In genomic region chr7:70402069-70402468, GRCh38 we compare ENCODE assay signal across 9 cellular contexts.
"Had no signal": no experiment of that assay in that cellular context is flagged by ENCODE, and none has a peak within 500 bp of the region (broad histone marks: within the 10 kb centered on the region; RNA-seq: fewer than 3 reads in every experiment).

No MANE protein-coding gene starts in this region.

- DNase-seq: H9, HCEC 1CT, HFFc6, Kasumi-1, KBM-7 had no signal

- H3K27ac Mint-ChIP-seq: GM23338, H9, HFFc6 had no signal

- H3K27ac ChIP-seq: HL-60, KMS-11 had no signal

- H3K9me3 Mint-ChIP-seq: GM23338, H9, IgD-negative memory B cell had no signal

- H3K4me2 ChIP-seq: GM23338, KMS-11 had no signal

- H2AFZ ChIP-seq: GM23338 had no signal

- H3K9ac ChIP-seq: KMS-11 had no signal

- H3K4me3 ChIP-seq: GM23338 had no signal

- H3K36me3 Mint-ChIP-seq: IgD-negative memory B cell had no signal

- H3K27me3 Mint-ChIP-seq: IgD-negative memory B cell had no signal

- H3K4me3 Mint-ChIP-seq: GM23338, H9, HFFc6, IgD-negative memory B cell had no signal
